20 cellular contexts compared by ENCODE assay signal in the genomic region with DNA sequence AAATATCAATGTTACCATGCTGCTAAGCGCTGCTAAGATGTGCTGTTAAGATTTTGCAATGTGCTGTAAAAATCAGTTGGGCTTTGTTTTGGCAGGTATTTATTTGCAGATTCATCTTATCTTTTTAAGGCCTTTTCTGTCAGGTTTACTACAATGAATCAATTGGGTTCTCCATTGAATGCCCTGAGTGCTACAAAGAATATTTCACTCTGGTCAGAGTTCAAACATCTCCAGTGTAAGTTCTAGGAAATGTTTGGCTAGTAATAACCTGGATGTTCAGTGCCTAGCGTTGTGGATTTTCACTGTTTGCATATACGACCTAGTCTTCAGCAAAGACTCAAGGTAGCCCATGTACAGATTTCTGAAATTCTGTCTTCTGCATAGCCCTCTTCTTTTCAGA. TPM values are rescaled to one million over a fixed set of nuclear protein-coding genes. Genes with fewer than 3 reads are reported as not detected.
DNase-seq lines count a peak whose midpoint lies in the region; ATAC-seq and TF ChIP-seq lines count a peak whose summit lies in the region.
"Had no signal": no experiment of that assay in that cellular context is flagged by ENCODE, and none has a peak within 500 bp of the region (broad histone marks: within the 10 kb centered on the region; RNA-seq: fewer than 3 reads in every experiment).

No MANE protein-coding gene starts in this region.

- POLR2A ChIA-PET in HEK293 (lab: Yijun Ruan, JAX) = no interaction called here
- POLR2A ChIA-PET in WTC11 (lab: Charles Lee) = no interaction called here

- no peak overlapping the region for H4K91ac ChIP-seq in trophoblast cell (ENCODE audit: low read depth, low read length)

- H4K8ac ChIP-seq in trophoblast cell (ENCODE audit: low read depth, low read length) = no peak overlapping the region

- CTCF ChIA-PET in HEK293 (lab: Yijun Ruan, JAX) = interaction anchor here (0.7 kb wide), 1 partner anchor 151 kb away, joined by 3 read pairs; no protein-coding TSS in a partner anchor
- CTCF ChIA-PET in WTC11 (lab: Charles Lee) = no interaction called here

- H4K12ac ChIP-seq in trophoblast cell (ENCODE audit: low read depth, low read length) = no peak overlapping the region

- TF ChIP-seq CTCF in HEK293 (tag by site-specific recombination; IDR thresholded peaks at IDR 0.05) (no peak), WTC11 (IDR thresholded peaks at IDR 0.05) (no peak), liver (IDR thresholded peaks at IDR 0.05; ENCODE audit: low read depth, low read length, missing input control) (no peak)

- no peaks in the 10 kb centered on the region for H3K79me1 ChIP-seq in trophoblast cell (ENCODE audit: low read length)

- DNase-seq in WTC11 (ENCODE audit: low spot score) = no peak
- DNase-seq in trophoblast cell = no peak
- no peak for DNase-seq in effector CD8-positive, alpha-beta T cell (lab: John Stamatoyannopoulos, UW)
- DNase-seq in islet precursor cell = no peak
- DNase-seq: BE2C; CD4-positive, alpha-beta memory T cell; DMS153; DND-41; GF-D8; GM23248; H9; IMR-90; KBM-7 had no signal

- no peak overlapping the region for H3K4me2 ChIP-seq in trophoblast cell (ENCODE audit: low read length)
- H3K4me2 ChIP-seq: A549 had no signal

- peaks cover 8% of the 10 kb centered on the region; the same call in 1 of the 2 replicates for H3K9me3 Mint-ChIP-seq in WTC11
- H3K9me3 Mint-ChIP-seq: CD4-positive, alpha-beta memory T cell; H9 had no signal

- H3K36me3 ChIP-seq in HEK293 (ENCODE audit: control insufficient read depth in 2 of 2, insufficient read depth in 1 of 2, low read length in 2 of 2) (no peaks in the 10 kb centered on the region), liver (ENCODE audit: control insufficient read depth in 4 of 4, insufficient read depth in 3 of 4, low read depth in 1 of 4, low read length in 3 of 4) (no peaks in the 10 kb centered on the region), trophoblast cell (ENCODE audit: control insufficient read depth in 1 of 2, insufficient read depth in 2 of 2, low read length in 2 of 2) (peaks cover 0 to 3% of the 10 kb centered on the region in 2 experiments)
- H3K36me3 ChIP-seq: BE2C had no signal

- H3K27me3 Mint-ChIP-seq in WTC11 (ENCODE audit: low read depth) = no peaks in the 10 kb centered on the region
- H3K27me3 Mint-ChIP-seq: CD4-positive, alpha-beta memory T cell had no signal

- no peak overlapping the region for H2BK12ac ChIP-seq in trophoblast cell (ENCODE audit: low read length)

- H3K4me3 ChIP-seq in HEK293 (ENCODE audit: low read depth, low read length) (no peak overlapping the region), liver (ENCODE audit: low read depth in 1 of 3, low read length in 3 of 3) (no peak overlapping the region), trophoblast cell (ENCODE audit: low read depth, low read length) (no peak overlapping the region)
- H3K4me3 ChIP-seq: A549, GM23248 had no signal

- H2BK120ac ChIP-seq in trophoblast cell (ENCODE audit: insufficient read depth, low read length, poor library complexity) = no peak overlapping the region

- H2BK5ac ChIP-seq in trophoblast cell (ENCODE audit: low read depth, low read length, poor library complexity) = no peak overlapping the region

- H3K27ac ChIP-seq in HEK293 (ENCODE audit: extremely low read depth, low read depth, low read length) (no peak overlapping the region), liver (ENCODE audit: low read depth in 1 of 2, low read length in 2 of 2) (no peak overlapping the region), trophoblast cell (ENCODE audit: low read depth, low read length) (no peak overlapping the region)
- H3K27ac ChIP-seq: A549, C4-2B, GM23248, HL-60 had no signal

- H3K4me3 Mint-ChIP-seq in WTC11 = no peak overlapping the region
- H3K4me3 Mint-ChIP-seq: CD4-positive, alpha-beta memory T cell; H9 had no signal

- H3K9me3 ChIP-seq in HEK293 (ENCODE audit: control insufficient read depth, insufficient read depth, low read depth, low read length) (no peaks in the 10 kb centered on the region), liver (ENCODE audit: control insufficient read depth in 4 of 4, low read length in 3 of 4) (no peaks in the 10 kb centered on the region), trophoblast cell (ENCODE audit: insufficient read depth, low read depth, low read length) (no peaks in the 10 kb centered on the region)
- H3K9me3 ChIP-seq: A549, BE2C had no signal

- no peak overlapping the region for H2AK5ac ChIP-seq in trophoblast cell (ENCODE audit: low read length)

- H3K4me1 ChIP-seq in HEK293 (ENCODE audit: control insufficient read depth, insufficient read depth, low read length) = 0 out of 2 replicates have a peak, but pooled peaks cover 2% of the 10 kb centered on the region
- peaks cover 8 to 13% (median 10%) of the 10 kb centered on the region in 4 donors for H3K4me1 ChIP-seq in liver (ENCODE audit: control insufficient read depth in 4 of 4, insufficient read depth in 4 of 4, low read length in 3 of 4)
- H3K4me1 ChIP-seq in trophoblast cell (ENCODE audit: control insufficient read depth in 1 of 2, insufficient read depth in 2 of 2, low read length in 2 of 2) = peaks cover 0 to 2% of the 10 kb centered on the region in 2 experiments
- H3K4me1 ChIP-seq: BE2C had no signal

- H2AFZ ChIP-seq in trophoblast cell (ENCODE audit: insufficient read depth, low read length, poor library complexity) = no peak overlapping the region
- H2AFZ ChIP-seq: GM23248 had no signal

- peaks cover 2% of the 10 kb centered on the region for H3K79me2 ChIP-seq in trophoblast cell (ENCODE audit: control insufficient read depth, insufficient read depth, low read length, poor library complexity)

- peak in 1 of 2 donors; percentile 17 for TF ChIP-seq RAD21 in liver (IDR thresholded peaks at IDR 0.05)

- peak overlapping the region; percentile 53 for H3K18ac ChIP-seq in trophoblast cell (ENCODE audit: low read length)

- H3K27ac Mint-ChIP-seq in WTC11 = 0 out of 2 replicates have a peak overlapping the region, but pooled peaks have one; percentile 61
- H3K27ac Mint-ChIP-seq: CD4-positive, alpha-beta memory T cell; H9 had no signal

- no peak overlapping the region for H3K4ac ChIP-seq in trophoblast cell (ENCODE audit: low read depth, low read length)

- H3K27me3 ChIP-seq in liver (ENCODE audit: control insufficient read depth in 4 of 4, insufficient read depth in 4 of 4, low read length in 3 of 4) (no peaks in the 10 kb centered on the region), trophoblast cell (ENCODE audit: insufficient read depth, low read length) (no peaks in the 10 kb centered on the region)
- H3K27me3 ChIP-seq: BE2C had no signal

- ATAC-seq in WTC11 (no peak), GM19395 (IDR thresholded peaks at IDR 0.05; ENCODE audit: unreplicated experiment) (no peak), HG03469 (IDR thresholded peaks at IDR 0.05; ENCODE audit: unreplicated experiment) (no peak)
- ATAC-seq: A549 had no signal

- no peak overlapping the region for H3K14ac ChIP-seq in trophoblast cell (ENCODE audit: low read length)

- H3K9ac ChIP-seq in liver (ENCODE audit: low read depth in 1 of 2, low read length in 2 of 2) (no peak overlapping the region), trophoblast cell (ENCODE audit: low read length) (no peak overlapping the region)
- H3K9ac ChIP-seq: GM23248 had no signal

- WGBS in liver = 37% methylated on average over 3 of the region's 3 CpGs
- no CpG with 5 or more reads among the region's 3 CpGs for WGBS in trophoblast cell (ENCODE audit: extremely low coverage, insufficient coverage, insufficient read length)

- peaks cover 40% of the 10 kb centered on the region for H3K4me1 Mint-ChIP-seq in WTC11

- H3K36me3 Mint-ChIP-seq in WTC11 = peaks cover 10% of the 10 kb centered on the region

- H3K23ac ChIP-seq in trophoblast cell (ENCODE audit: low read length) = no peak overlapping the region

TF ChIP-seq in WTC11, 78 proteins besides CTCF, POLR2A, EP300 and RAD21 (continues in another document):
- TF ChIP-seq EMX1 (CRISPR knock-in tag; IDR thresholded peaks at IDR 0.05) = no peak

TF ChIP-seq in liver, 16 proteins besides CTCF, POLR2A, EP300 and RAD21 (continues in another document):
- TF ChIP-seq GABPA (IDR thresholded peaks at IDR 0.05 in 1 of 2, conservative IDR thresholded peaks at IDR 0.05 in 1 of 2) (no peak), FOXA1 (IDR thresholded peaks at IDR 0.05) (no peak), EGR1 (IDR thresholded peaks at IDR 0.05; ENCODE audit: low read depth in 2 of 2) (no peak), SP1 (IDR thresholded peaks at IDR 0.05) (no peak), NR2F2 (IDR thresholded peaks at IDR 0.05) (no peak), TAF1 (conservative IDR thresholded peaks at IDR 0.05) (no peak)
- TF ChIP-seq, protein P1, sequence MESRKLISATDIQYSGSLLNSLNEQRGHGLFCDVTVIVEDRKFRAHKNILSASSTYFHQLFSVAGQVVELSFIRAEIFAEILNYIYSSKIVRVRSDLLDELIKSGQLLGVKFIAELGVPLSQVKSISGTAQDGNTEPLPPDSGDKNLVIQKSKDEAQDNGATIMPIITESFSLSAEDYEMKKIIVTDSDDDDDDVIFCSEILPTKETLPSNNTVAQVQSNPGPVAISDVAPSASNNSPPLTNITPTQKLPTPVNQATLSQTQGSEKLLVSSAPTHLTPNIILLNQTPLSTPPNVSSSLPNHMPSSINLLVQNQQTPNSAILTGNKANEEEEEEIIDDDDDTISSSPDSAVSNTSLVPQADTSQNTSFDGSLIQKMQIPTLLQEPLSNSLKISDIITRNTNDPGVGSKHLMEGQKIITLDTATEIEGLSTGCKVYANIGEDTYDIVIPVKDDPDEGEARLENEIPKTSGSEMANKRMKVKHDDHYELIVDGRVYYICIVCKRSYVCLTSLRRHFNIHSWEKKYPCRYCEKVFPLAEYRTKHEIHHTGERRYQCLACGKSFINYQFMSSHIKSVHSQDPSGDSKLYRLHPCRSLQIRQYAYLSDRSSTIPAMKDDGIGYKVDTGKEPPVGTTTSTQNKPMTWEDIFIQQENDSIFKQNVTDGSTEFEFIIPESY (IDR thresholded peaks at IDR 0.05) = no peak
- TF ChIP-seq, protein P2, sequence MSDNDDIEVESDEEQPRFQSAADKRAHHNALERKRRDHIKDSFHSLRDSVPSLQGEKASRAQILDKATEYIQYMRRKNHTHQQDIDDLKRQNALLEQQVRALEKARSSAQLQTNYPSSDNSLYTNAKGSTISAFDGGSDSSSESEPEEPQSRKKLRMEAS (IDR thresholded peaks at IDR 0.05) = peak; percentile 21
- TF ChIP-seq, protein P3, sequence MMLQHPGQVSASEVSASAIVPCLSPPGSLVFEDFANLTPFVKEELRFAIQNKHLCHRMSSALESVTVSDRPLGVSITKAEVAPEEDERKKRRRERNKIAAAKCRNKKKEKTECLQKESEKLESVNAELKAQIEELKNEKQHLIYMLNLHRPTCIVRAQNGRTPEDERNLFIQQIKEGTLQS (IDR thresholded peaks at IDR 0.05) = no peak

RNA-seq across cellular contexts. Expression of a gene that starts 36.0 kb away (rescaled TPM):
- total RNA-seq in WTC11 (2021) (71.3 to 79.8 TPM (median 72.8 TPM) in 3 replicates), liver (10 to 100 TPM in 1 of 2 donors, 1 to 10 TPM in 1; 9.1 to 17.7 TPM)
- 10 to 100 TPM in 1 of 2 donors, 1 to 10 TPM in 1; 5.2 to 33.1 TPM for polyA plus RNA-seq in liver
- polyA plus RNA-seq in trophoblast cell (2013) = 49.5 and 53.2 TPM in 2 replicates

RNA-seq across cellular contexts. Expression of a gene that starts 36.4 kb away (rescaled TPM):
- total RNA-seq in WTC11 (2021) = 22.8 to 29.9 TPM (median 28.2 TPM) in 3 replicates
- 1 to 10 TPM; 7.4 to 9.9 TPM for total RNA-seq in liver
- 10 to 100 TPM; 17.6 to 31.1 TPM for polyA plus RNA-seq in liver
- polyA plus RNA-seq in trophoblast cell (2013) = 46.1 and 46.2 TPM in 2 replicates
